In the genomic region with DNA sequence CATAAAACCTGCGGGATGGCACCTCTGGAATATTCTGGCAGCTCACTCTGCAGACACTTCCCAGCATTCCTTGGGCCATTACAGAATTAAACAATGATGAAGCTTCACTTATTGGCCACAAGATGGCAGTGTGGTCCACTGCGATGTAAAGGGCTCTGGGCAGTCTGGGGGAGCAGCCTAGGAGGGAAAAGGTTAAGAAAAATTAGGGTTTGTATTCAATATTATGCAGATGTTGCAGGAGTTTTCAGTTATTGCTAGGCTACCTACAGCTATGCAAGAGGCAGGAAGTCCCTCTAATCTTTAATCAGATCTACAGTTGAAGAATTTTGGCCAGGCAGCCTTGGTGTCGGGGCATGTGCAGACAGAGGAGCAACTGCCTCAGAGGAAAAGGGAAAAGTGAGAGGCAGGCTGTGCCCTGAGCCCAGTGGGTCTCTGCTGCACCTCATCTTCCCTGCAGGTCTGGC, we compare ENCODE assay signal across 8 cellular contexts.
A peak's percentile ranks its signal among the peaks of the same experiment; 100 is the strongest.
DNase-seq lines count a peak whose midpoint lies in the region; ATAC-seq and TF ChIP-seq lines count a peak whose summit lies in the region.

No MANE protein-coding gene starts in this region.

- 29% methylated on average over 3 of the region's 3 CpGs for WGBS in liver

- intact Hi-C loops in tibial artery (cut with DNase I; ENCODE audit: low total_unique reads), result no loop called here

- DNase-seq in stimulated activated CD4-positive, alpha-beta T cell treated with anti-CD3 and anti-CD28 coated beads, Interleukin-1b, Interleukin-23, amount 100 ng/mL, for 48 hours, result peak; percentile 16
- DNase-seq in stimulated activated CD4-positive, alpha-beta T cell treated with anti-CD3 and anti-CD28 coated beads, Interleukin-2, amount 100 ng/mL, for 24 hours, result no peak
- peak; percentile 59 for DNase-seq in HS-27A (ENCODE audit: low read depth)
- peak in 2 of 3 donors; percentile 18 to 74 for DNase-seq in Peyer's patch
- peak; percentile 65 for DNase-seq in cerebellar cortex (ENCODE audit: low spot score)
- DNase-seq in tibial artery, result no peak

- peak; percentile 96 for ATAC-seq in GM21576 (IDR thresholded peaks at IDR 0.05; ENCODE audit: unreplicated experiment)

- H3K27ac ChIP-seq in Peyer's patch (no peak overlapping the region), liver (ENCODE audit: low read depth in 1 of 2, low read length in 2 of 2) (no peak overlapping the region), tibial artery (no peak overlapping the region)

- no peak overlapping the region for H3K4me3 ChIP-seq in Peyer's patch
- H3K4me3 ChIP-seq in liver (ENCODE audit: low read depth in 1 of 3, low read length in 3 of 3), result no peak overlapping the region
- no peak overlapping the region for H3K4me3 ChIP-seq in tibial artery

- no peaks in the 10 kb centered on the region for H3K27me3 ChIP-seq in Peyer's patch
- H3K27me3 ChIP-seq in liver (ENCODE audit: control insufficient read depth in 4 of 4, insufficient read depth in 4 of 4, low read length in 3 of 4), result peaks cover 0 to under 1% (median 0%) of the 10 kb centered on the region in 4 donors
- H3K27me3 ChIP-seq in tibial artery, result no peaks in the 10 kb centered on the region

- H3K36me3 ChIP-seq in Peyer's patch (no peaks in the 10 kb centered on the region), liver (ENCODE audit: control insufficient read depth in 4 of 4, insufficient read depth in 3 of 4, low read depth in 1 of 4, low read length in 3 of 4) (no peaks in the 10 kb centered on the region), tibial artery (no peaks in the 10 kb centered on the region)

- no peaks in the 10 kb centered on the region for H3K9me3 ChIP-seq in Peyer's patch
- no peaks in the 10 kb centered on the region for H3K9me3 ChIP-seq in liver (ENCODE audit: control insufficient read depth in 4 of 4, low read length in 3 of 4)
- H3K9me3 ChIP-seq in tibial artery, result no peaks in the 10 kb centered on the region

- H3K4me1 ChIP-seq in Peyer's patch, result peaks cover 0 to 11% (median 2%) of the 10 kb centered on the region in 4 donors
- no peaks in the 10 kb centered on the region for H3K4me1 ChIP-seq in liver (ENCODE audit: control insufficient read depth in 4 of 4, insufficient read depth in 4 of 4, low read length in 3 of 4)
- peaks cover 0 to 11% (median 0%) of the 10 kb centered on the region in 4 donors for H3K4me1 ChIP-seq in tibial artery

- TF ChIP-seq RAD21 in liver (IDR thresholded peaks at IDR 0.05), result peak; percentile 73 to 84

- H3K9ac ChIP-seq in liver (ENCODE audit: low read depth in 1 of 2, low read length in 2 of 2), result no peak overlapping the region

- peak; percentile 27 to 89 (median 74) for TF ChIP-seq CTCF in Peyer's patch (IDR thresholded peaks at IDR 0.05)
- peak; percentile 74 for TF ChIP-seq CTCF in liver (IDR thresholded peaks at IDR 0.05; ENCODE audit: low read depth, low read length, missing input control)
- peak; percentile 26 to 40 for TF ChIP-seq CTCF in tibial artery (IDR thresholded peaks at IDR 0.05)

- no peak for TF ChIP-seq POLR2A in Peyer's patch (IDR thresholded peaks at IDR 0.05)

TF ChIP-seq in liver, 16 proteins besides CTCF, POLR2A, EP300 and RAD21:
- no peak for TF ChIP-seq HNF4G (IDR thresholded peaks at IDR 0.05)
- peak; percentile 33 for TF ChIP-seq YY1 (IDR thresholded peaks at IDR 0.05)

Comparison
In these comparisons a context has a peak if more than half of its experiments do, and no peak if none do; other contexts are left out.
1. DNase-seq: peak in stimulated activated CD4-positive, alpha-beta T cell treated with anti-CD3 and anti-CD28 coated beads, Interleukin-1b, Interleukin-23, amount 100 ng/mL, for 48 hours (single experiment), HS-27A (single experiment), Peyer's patch (2 of 3) and cerebellar cortex (single experiment); none in stimulated activated CD4-positive, alpha-beta T cell treated with anti-CD3 and anti-CD28 coated beads, Interleukin-2, amount 100 ng/mL, for 24 hours (0 of 2) and tibial artery (0 of 2).
2. Peak in every context shown above with its lines, with median percentiles within 50 percentile points of each other: CTCF ChIP-seq.